10 cellular contexts compared by ENCODE assay signal in the genomic region with DNA sequence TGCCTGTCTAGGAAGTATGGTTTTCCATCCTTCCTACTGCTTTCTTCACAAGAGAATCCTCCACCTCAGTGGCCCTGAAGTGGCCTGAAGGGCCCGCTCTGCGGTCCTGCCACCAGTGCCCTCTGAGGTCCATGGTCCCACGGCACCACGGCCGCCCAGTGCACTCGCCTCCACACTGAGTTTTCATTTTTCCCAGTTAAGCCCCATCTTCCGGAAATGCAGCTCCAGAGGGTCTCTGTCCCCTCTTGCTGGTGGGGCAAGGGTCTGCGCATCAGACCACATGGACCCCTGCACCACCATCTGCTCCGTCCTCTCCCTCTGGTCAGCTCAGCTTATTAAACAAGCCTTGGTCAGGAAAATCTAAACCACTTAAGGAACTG. TPM values are rescaled to one million over a fixed set of nuclear protein-coding genes. Genes with fewer than 3 reads are reported as not detected.
DNase-seq lines count a peak whose midpoint lies in the region; ATAC-seq and TF ChIP-seq lines count a peak whose summit lies in the region.
"Had no signal": no experiment of that assay in that cellular context is flagged by ENCODE, and none has a peak within 500 bp of the region (broad histone marks: within the 10 kb centered on the region; RNA-seq: fewer than 3 reads in every experiment).

No MANE protein-coding gene starts in this region.

- H3K4me1 ChIP-seq in DND-41 (ENCODE audit: insufficient read depth, low read length) (peaks cover 76% of the 10 kb centered on the region), PC-3 (ENCODE audit: insufficient read depth, low read length) (peaks cover 58% of the 10 kb centered on the region)

- H2AFZ ChIP-seq in DND-41 (ENCODE audit: low read depth, low read length) = no peak overlapping the region
- H2AFZ ChIP-seq in PC-3 (ENCODE audit: low read length) = no peak overlapping the region

- CTCF ChIA-PET in PC-3 (lab: Charles Lee) = no interaction called here

- BruUV-seq in PC-3 (replicated peaks; lab: Mats Ljungman, UMichigan) = no TSS peak

- H3K79me2 ChIP-seq in DND-41 (ENCODE audit: insufficient read depth, low read length) = peaks cover 61% of the 10 kb centered on the region
- H3K79me2 ChIP-seq in PC-3 (ENCODE audit: low read length) = peaks cover 22% of the 10 kb centered on the region

- H4K20me1 ChIP-seq in DND-41 (ENCODE audit: insufficient read depth, low read length) = peaks cover 2% of the 10 kb centered on the region
- no peaks in the 10 kb centered on the region for H4K20me1 ChIP-seq in PC-3 (ENCODE audit: low read length)

- H3K9ac ChIP-seq in DND-41 (ENCODE audit: low read depth, low read length) = peak overlapping the region; percentile 81; the same call in 1 of the 2 replicates
- H3K9ac ChIP-seq in PC-3 (ENCODE audit: low read length) = no peak overlapping the region

- H3K36me3 ChIP-seq in DND-41 (ENCODE audit: insufficient read depth, low read length) (peaks cover 20% of the 10 kb centered on the region), PC-3 (ENCODE audit: low read depth, low read length) (no peaks in the 10 kb centered on the region; the same call in 1 of the 2 replicates)
- H3K36me3 ChIP-seq: suprapubic skin had no signal

- POLR2A ChIA-PET in PC-3 (lab: Charles Lee; ENCODE audit: unreplicated experiment) = no interaction called here

- no peak for TF ChIP-seq CTCF in DND-41 (IDR thresholded peaks at IDR 0.05; ENCODE audit: borderline replicate concordance, extremely low read depth, low read length, poor library complexity, severe bottlenecking)
- TF ChIP-seq CTCF in PC-3 (conservative IDR thresholded peaks at IDR 0.05; ENCODE audit: low read depth, low read length) = no peak

- H3K4me2 ChIP-seq in DND-41 (ENCODE audit: insufficient read depth, low read length) (peak overlapping the region; percentile 80), PC-3 (ENCODE audit: low read length) (no peak overlapping the region)

- no peaks in the 10 kb centered on the region for H3K9me3 ChIP-seq in DND-41 (ENCODE audit: insufficient read depth, low read length, severe bottlenecking)
- H3K9me3 ChIP-seq in PC-3 (ENCODE audit: low read length) = no peaks in the 10 kb centered on the region
- H3K9me3 ChIP-seq: suprapubic skin had no signal

- H3K27me3 ChIP-seq in DND-41 (ENCODE audit: insufficient read depth, low read length, poor library complexity) = no peaks in the 10 kb centered on the region
- no peaks in the 10 kb centered on the region for H3K27me3 ChIP-seq in PC-3 (ENCODE audit: low read length)
- H3K27me3 ChIP-seq: suprapubic skin had no signal

- H3K9me2 ChIP-seq in PC-3 (replicated peaks; ENCODE audit: low read length) = no peaks in the 10 kb centered on the region

- H3K27ac ChIP-seq in DND-41 (ENCODE audit: low read length) = peak overlapping the region; percentile 97; the same call in 1 of the 2 replicates
- peak overlapping the region; percentile 31; the same call in 1 of the 2 replicates for H3K27ac ChIP-seq in PC-3 (ENCODE audit: low read length)
- peak overlapping the region; percentile 73 for H3K27ac ChIP-seq in cingulate gyrus (ENCODE audit: low read depth, low read length)
- H3K27ac ChIP-seq: VCaP had no signal

- intact Hi-C loops in PC-3 (cut with micrococcal nuclease) (no loop called here), posterior vena cava (cut with DNase I) (loop anchor here in 1 of 2 donors (5.0 kb wide), 1 partner anchor 1852 kb away; no protein-coding TSS in a partner anchor)

- DNase-seq in DND-41 (peak; percentile 4), PC-3 (no peak), posterior vena cava (ENCODE audit: low spot score) (peak; percentile 64), foreskin melanocyte (no peak), HK-2 (ENCODE audit: unreplicated experiment) (no peak), superior temporal gyrus (ENCODE audit: extremely low spot score) (no peak)
- DNase-seq: amniotic stem cell had no signal

- H3F3A ChIP-seq in PC-3 (ENCODE audit: low read length, unreplicated experiment) = peaks cover 4% of the 10 kb centered on the region

- no peak overlapping the region for H3K4me3 ChIP-seq in DND-41 (ENCODE audit: low read depth in 1 of 2, low read length in 2 of 2)
- no peak overlapping the region for H3K4me3 ChIP-seq in PC-3 (ENCODE audit: low read length)
- H3K4me3 ChIP-seq: suprapubic skin had no signal

- ATAC-seq in DND-41 (ENCODE audit: insufficient read depth, low read depth) = no peak
- no peak for ATAC-seq in PC-3

RNA-seq across cellular contexts. Expression of a gene that starts 4.0 kb away (rescaled TPM):
- total RNA-seq in PC-3 (2014; rRNA removed) (8.3 and 11.9 TPM in 2 replicates), posterior vena cava (1 to 10 TPM; 2.0 to 2.3 TPM)

RNA-seq across cellular contexts. Expression of a gene that starts 4.1 kb away (rescaled TPM):
- total RNA-seq in PC-3 (2014; rRNA removed) (25.8 and 44.5 TPM in 2 replicates), posterior vena cava (10 to 100 TPM; 47.1 to 49.3 TPM)

RNA-seq across cellular contexts. Expression of a gene that starts 6.4 kb away (rescaled TPM):
- total RNA-seq in PC-3 (2014; rRNA removed) (10.2 and 19.5 TPM in 2 replicates), posterior vena cava (10 to 100 TPM in 1 of 2 donors, 1 to 10 TPM in 1; 7.1 to 12.9 TPM)

RNA-seq across cellular contexts. Expression of a gene that starts 22.4 kb away (rescaled TPM):
- total RNA-seq in PC-3 (2014; rRNA removed) (32.2 and 40.1 TPM in 2 replicates), posterior vena cava (10 to 100 TPM; 18.6 to 22.6 TPM)

Comparison
In these comparisons a context has a peak if more than half of its experiments do, and no peak if none do; other contexts are left out.
1. DNase-seq: peak in DND-41 (single experiment) and posterior vena cava (single experiment); none in PC-3 (single experiment), foreskin melanocyte (single experiment), HK-2 (single experiment) and superior temporal gyrus (single experiment).
2. H3K27ac ChIP-seq: peak in every context shown above with its lines; median percentile 97 in DND-41; 73 in cingulate gyrus; 31 in PC-3.